42 cellular contexts compared by ENCODE assay signal in genomic region chr14:21572604-21573003, GRCh38. TPM values are rescaled to one million over a fixed set of nuclear protein-coding genes. Genes with fewer than 3 reads are reported as not detected.
"Had no signal": no experiment of that assay in that cellular context is flagged by ENCODE, and none has a peak within 500 bp of the region (broad histone marks: within the 10 kb centered on the region; RNA-seq: fewer than 3 reads in every experiment).

No MANE protein-coding gene starts in this region.

- H3K27ac Mint-ChIP-seq: activated naive CD4-positive, alpha-beta T cell treated with anti-CD3 and anti-CD28 coated beads for 36 hours; activated naive CD4-positive, alpha-beta T cell treated with anti-CD3 and anti-CD28 coated beads, Interleukin-2, amount 10 ng/mL, durations not matched to agents 7 days and 5 days; activated naive CD4-positive, alpha-beta T cell treated with anti-CD3 and anti-CD28 coated beads, Interleukin-2, amount 50 U/mL, for 24 hours; activated naive CD4-positive, alpha-beta T cell treated with anti-CD3 and anti-CD28 coated beads, Interleukin-2, amount 50 U/mL, for 72 hours; activated naive CD8-positive, alpha-beta T cell; activated naive CD8-positive, alpha-beta T cell treated with anti-CD3 and anti-CD28 coated beads for 36 hours; activated naive CD8-positive, alpha-beta T cell treated with anti-CD3 and anti-CD28 coated beads, Interleukin-2, amount 10 ng/mL, durations not matched to agents 7 days and 5 days; activated naive CD8-positive, alpha-beta T cell treated with anti-CD3 and anti-CD28 coated beads, Interleukin-2, amount 50 U/mL, for 24 hours; activated T-cell treated with anti-CD3 and anti-CD28 coated beads, Interleukin-2, amount 50 U/mL, for 24 hours; activated T-cell treated with anti-CD3 and anti-CD28 coated beads, Interleukin-2, amount 50 U/mL, for 72 hours; activated T-helper 1 cell treated with anti-CD3 and anti-CD28 coated beads, Interleukin-12 subunit alpha, Interleukin-12 subunit beta, Interleukin-2, Interleukin-4 antibody, amounts not matched to agents 30 ng/mL and 10 ng/mL and 1 ng/mL, durations not matched to agents 14 hours and 24 hours and 36 hours; activated T-helper 17 cell treated with anti-CD3 and anti-CD28 coated beads, Interleukin-2, amount 50 U/mL, for 72 hours; activated T-helper 2 cell treated with anti-CD3 and anti-CD28 coated beads, Interferon-gamma antibody, Interleukin-2, Interleukin-4, amounts not matched to agents 10 μg/mL and 5 μg/mL and 100 μg/mL, durations not matched to agents 14 hours and 24 hours and 36 hours; brain had no signal

- H3K27me3 Mint-ChIP-seq: activated naive CD8-positive, alpha-beta T cell treated with anti-CD3 and anti-CD28 coated beads for 36 hours had no signal

- ATAC-seq: activated naive CD4-positive, alpha-beta T cell treated with anti-CD3 and anti-CD28 coated beads, Interleukin-2, amount 50 U/mL, for 72 hours; activated naive CD8-positive, alpha-beta T cell treated with anti-CD3 and anti-CD28 coated beads, Interleukin-2, amount 50 U/mL, for 24 hours; activated T-cell treated with anti-CD3 and anti-CD28 coated beads, Interleukin-2, amount 50 U/mL, for 4 hours; activated T-cell treated with anti-CD3 and anti-CD28 coated beads, Interleukin-2, amount 50 U/mL, for 72 hours; activated T-helper 17 cell treated with anti-CD3 and anti-CD28 coated beads, Interleukin-2, amount 50 U/mL, for 72 hours; body of pancreas had no signal

- H3K4me3 ChIP-seq: adrenal gland, ascending aorta, body of pancreas, breast epithelium, cardiac muscle cell had no signal

- H3K9me3 ChIP-seq: adrenal gland, body of pancreas had no signal

- H3K36me3 ChIP-seq: adrenal gland, ascending aorta, brain microvascular endothelial cell, breast epithelium, cardiac muscle cell had no signal

- H3K36me3 Mint-ChIP-seq: activated naive CD4-positive, alpha-beta T cell treated with anti-CD3 and anti-CD28 coated beads, Interleukin-2, amount 10 ng/mL, durations not matched to agents 7 days and 5 days; activated naive CD4-positive, alpha-beta T cell treated with anti-CD3 and anti-CD28 coated beads, Interleukin-2, amount 50 U/mL, for 24 hours; activated naive CD4-positive, alpha-beta T cell treated with anti-CD3 and anti-CD28 coated beads, Interleukin-2, amount 50 U/mL, for 72 hours; activated naive CD8-positive, alpha-beta T cell treated with anti-CD3 and anti-CD28 coated beads for 36 hours; activated naive CD8-positive, alpha-beta T cell treated with anti-CD3 and anti-CD28 coated beads, Interleukin-2, amount 10 ng/mL, durations not matched to agents 7 days and 5 days; brain had no signal

- H3K4me3 Mint-ChIP-seq: activated naive CD4-positive, alpha-beta T cell treated with anti-CD3 and anti-CD28 coated beads for 36 hours; activated naive CD4-positive, alpha-beta T cell treated with anti-CD3 and anti-CD28 coated beads, Interleukin-2, amount 10 ng/mL, durations not matched to agents 7 days and 5 days; activated naive CD4-positive, alpha-beta T cell treated with anti-CD3 and anti-CD28 coated beads, Interleukin-2, amount 50 U/mL, for 24 hours; activated naive CD8-positive, alpha-beta T cell; activated naive CD8-positive, alpha-beta T cell treated with anti-CD3 and anti-CD28 coated beads for 36 hours; activated naive CD8-positive, alpha-beta T cell treated with anti-CD3 and anti-CD28 coated beads, Interleukin-2, amount 10 ng/mL, durations not matched to agents 7 days and 5 days; activated naive CD8-positive, alpha-beta T cell treated with anti-CD3 and anti-CD28 coated beads, Interleukin-2, amount 50 U/mL, for 24 hours; activated T-cell treated with anti-CD3 and anti-CD28 coated beads, Interleukin-2, amount 50 U/mL, for 24 hours; activated T-cell treated with anti-CD3 and anti-CD28 coated beads, Interleukin-2, amount 50 U/mL, for 4 hours; activated T-cell treated with anti-CD3 and anti-CD28 coated beads, Interleukin-2, amount 50 U/mL, for 72 hours; activated T-helper 1 cell treated with anti-CD3 and anti-CD28 coated beads, Interleukin-12 subunit alpha, Interleukin-12 subunit beta, Interleukin-2, Interleukin-4 antibody, amounts not matched to agents 30 ng/mL and 10 ng/mL and 1 ng/mL, durations not matched to agents 14 hours and 24 hours and 36 hours; activated T-helper 17 cell treated with anti-CD3 and anti-CD28 coated beads, Interleukin-2, amount 50 U/mL, for 72 hours; central memory CD8-positive, alpha-beta T cell had no signal

- H3K4me1 ChIP-seq: adrenal gland, ascending aorta, body of pancreas, breast epithelium had no signal

- H3K9me3 Mint-ChIP-seq: activated naive CD4-positive, alpha-beta T cell treated with anti-CD3 and anti-CD28 coated beads, Interleukin-2, amount 10 ng/mL, durations not matched to agents 7 days and 5 days; activated naive CD4-positive, alpha-beta T cell treated with anti-CD3 and anti-CD28 coated beads, Interleukin-2, amount 50 U/mL, for 24 hours; activated naive CD4-positive, alpha-beta T cell treated with anti-CD3 and anti-CD28 coated beads, Interleukin-2, amount 50 U/mL, for 72 hours; activated naive CD8-positive, alpha-beta T cell treated with anti-CD3 and anti-CD28 coated beads for 36 hours; activated naive CD8-positive, alpha-beta T cell treated with anti-CD3 and anti-CD28 coated beads, Interleukin-2, amount 10 ng/mL, durations not matched to agents 7 days and 5 days; activated T-cell treated with anti-CD3 and anti-CD28 coated beads, Interleukin-2, amount 50 U/mL, for 24 hours; activated T-cell treated with anti-CD3 and anti-CD28 coated beads, Interleukin-2, amount 50 U/mL, for 72 hours; activated T-helper 1 cell treated with anti-CD3 and anti-CD28 coated beads, Interleukin-12 subunit alpha, Interleukin-12 subunit beta, Interleukin-2, Interleukin-4 antibody, amounts not matched to agents 30 ng/mL and 10 ng/mL and 1 ng/mL, durations not matched to agents 14 hours and 24 hours and 36 hours; activated T-helper 17 cell treated with anti-CD3 and anti-CD28 coated beads, Interleukin-2, amount 50 U/mL, for 72 hours; activated T-helper 2 cell treated with anti-CD3 and anti-CD28 coated beads, Interferon-gamma antibody, Interleukin-2, Interleukin-4, amounts not matched to agents 10 μg/mL and 5 μg/mL and 100 μg/mL, durations not matched to agents 14 hours and 24 hours and 36 hours; central memory CD8-positive, alpha-beta T cell had no signal

- FAIRE-seq: astrocyte, bronchial epithelial cell had no signal

- H3K27me3 ChIP-seq: ascending aorta, body of pancreas, brain microvascular endothelial cell, breast epithelium had no signal

- H3K4me1 Mint-ChIP-seq: activated naive CD4-positive, alpha-beta T cell treated with anti-CD3 and anti-CD28 coated beads, Interleukin-2, amount 10 ng/mL, durations not matched to agents 7 days and 5 days; activated naive CD4-positive, alpha-beta T cell treated with anti-CD3 and anti-CD28 coated beads, Interleukin-2, amount 50 U/mL, for 24 hours; activated naive CD8-positive, alpha-beta T cell treated with anti-CD3 and anti-CD28 coated beads for 36 hours; activated naive CD8-positive, alpha-beta T cell treated with anti-CD3 and anti-CD28 coated beads, Interleukin-2, amount 10 ng/mL, durations not matched to agents 7 days and 5 days; activated naive CD8-positive, alpha-beta T cell treated with anti-CD3 and anti-CD28 coated beads, Interleukin-2, amount 50 U/mL, for 24 hours; activated T-helper 17 cell treated with anti-CD3 and anti-CD28 coated beads, Interleukin-2, amount 50 U/mL, for 72 hours; brain; central memory CD8-positive, alpha-beta T cell had no signal

- DNase-seq: activated effector memory CD4-positive, alpha-beta T cell treated with anti-CD3 and anti-CD28 coated beads, Interleukin-2, amount 50 U/mL, for 16 hours; activated effector memory CD4-positive, alpha-beta T cell treated with Interleukin-2 at 50 U/mL for 16 hours; activated gamma-delta T cell; activated gamma-delta T cell treated with Interleukin-2 at 50 U/mL for 16 hours; activated naive CD4-positive, alpha-beta T cell; activated naive CD4-positive, alpha-beta T cell treated with anti-CD3 and anti-CD28 coated beads for 36 hours; activated naive CD4-positive, alpha-beta T cell treated with anti-CD3 and anti-CD28 coated beads, Interleukin-2, amount 10 ng/mL, durations not matched to agents 7 days and 5 days; activated naive CD4-positive, alpha-beta T cell treated with anti-CD3 and anti-CD28 coated beads, Interleukin-2, amount 50 U/mL, for 16 hours; activated naive CD4-positive, alpha-beta T cell treated with Interleukin-2 at 50 U/mL for 16 hours; activated naive CD8-positive, alpha-beta T cell treated with anti-CD3 and anti-CD28 coated beads for 36 hours; activated naive CD8-positive, alpha-beta T cell treated with anti-CD3 and anti-CD28 coated beads, Interleukin-2, amount 10 ng/mL, durations not matched to agents 7 days and 5 days; activated naive CD8-positive, alpha-beta T cell treated with anti-CD3 and anti-CD28 coated beads, Interleukin-2, amount 50 U/mL, for 24 hours; activated T-cell treated with anti-CD3 and anti-CD28 coated beads, Interleukin-2, amount 50 U/mL, for 24 hours; activated T-cell treated with anti-CD3 and anti-CD28 coated beads, Interleukin-2, amount 50 U/mL, for 4 hours; activated T-cell treated with anti-CD3 and anti-CD28 coated beads, Interleukin-2, amount 50 U/mL, for 48 hours; activated T-cell treated with anti-CD3 and anti-CD28 coated beads, Interleukin-2, amount 50 U/mL, for 72 hours; adrenal gland; amniotic stem cell; amygdala; anterior cingulate cortex; aorta; body of pancreas; brain microvascular endothelial cell; caudate nucleus; central memory CD4-positive, alpha-beta T cell; cerebellar nuclear complex had no signal

- H3K27ac ChIP-seq: adrenal gland, ascending aorta, body of pancreas, brain microvascular endothelial cell, breast epithelium, cardiac muscle cell had no signal

RNA-seq across cellular contexts. Expression of gene OR10G3, which starts 7.3 kb away (rescaled TPM):
- total RNA-seq: activated naive CD4-positive, alpha-beta T cell treated with anti-CD3 and anti-CD28 coated beads for 36 hours; activated naive CD4-positive, alpha-beta T cell treated with anti-CD3 and anti-CD28 coated beads, Interleukin-2, amount 50 U/mL, for 72 hours; activated naive CD8-positive, alpha-beta T cell treated with anti-CD3 and anti-CD28 coated beads for 36 hours; activated naive CD8-positive, alpha-beta T cell treated with anti-CD3 and anti-CD28 coated beads, Interleukin-2, amount 10 ng/mL, durations not matched to agents 7 days and 5 days; activated T-cell treated with anti-CD3 and anti-CD28 coated beads, Interleukin-2, amount 50 U/mL, for 4 hours; activated T-cell treated with anti-CD3 and anti-CD28 coated beads, Interleukin-2, amount 50 U/mL, for 72 hours; activated T-helper 1 cell treated with anti-CD3 and anti-CD28 coated beads, Interleukin-12 subunit alpha, Interleukin-12 subunit beta, Interleukin-2, Interleukin-4 antibody, amounts not matched to agents 30 ng/mL and 10 ng/mL and 1 ng/mL, durations not matched to agents 14 hours and 24 hours and 36 hours; activated T-helper 17 cell treated with anti-CD3 and anti-CD28 coated beads, Interleukin-2, amount 50 U/mL, for 72 hours; activated T-helper 2 cell treated with anti-CD3 and anti-CD28 coated beads, Interferon-gamma antibody, Interleukin-2, Interleukin-4, amounts not matched to agents 10 μg/mL and 5 μg/mL and 100 μg/mL, durations not matched to agents 14 hours and 24 hours and 36 hours; adrenal gland; aorta; ascending aorta; astrocyte; body of pancreas; breast epithelium; bronchial epithelial cell; cardiac muscle cell; cardiac septum; cerebellum; chondrocyte had no signal
- polyA plus RNA-seq: adrenal gland, cardiac muscle cell had no signal
